In genomic region chr7:87210506-87210905, GRCh38 we compare ENCODE assay signal across 22 cellular contexts. TPM values are rescaled to one million over a fixed set of nuclear protein-coding genes. Genes with fewer than 3 reads are reported as not detected.
DNase-seq lines count a peak whose midpoint lies in the region; ATAC-seq, FAIRE-seq and TF ChIP-seq lines count a peak whose summit lies in the region.
"Had no signal": no experiment of that assay in that cellular context is flagged by ENCODE, and none has a peak within 500 bp of the region (broad histone marks: within the 10 kb centered on the region; RNA-seq: fewer than 3 reads in every experiment).

No MANE protein-coding gene starts in this region.

- no peak for FAIRE-seq in urothelium cell line (lab: Jason Lieb, UNC)
- FAIRE-seq: bronchial epithelial cell had no signal

- no peak for ATAC-seq in stimulated activated effector memory CD8-positive, alpha-beta T cell treated with anti-CD3 and anti-CD28 coated beads, Interleukin-12 subunit alpha, Interleukin-12 subunit beta, amount 100 ng/mL, for 72 hours
- ATAC-seq: left lung, psoas muscle had no signal

- no peak for TF ChIP-seq CTCF in glutamatergic neuron (IDR thresholded peaks at IDR 0.05; ENCODE audit: partially characterized antibody, unreplicated experiment)

- peaks cover 8% of the 10 kb centered on the region for H3K9me3 Mint-ChIP-seq in activated CD4-positive, alpha-beta T cell treated with anti-CD3 and anti-CD28 coated beads, Interleukin-2, amount 10 ng/mL, durations not matched to agents 24 days and 14 days
- peaks cover 5% of the 10 kb centered on the region for H3K9me3 Mint-ChIP-seq in stimulated activated effector memory CD8-positive, alpha-beta T cell treated with anti-CD3 and anti-CD28 coated beads, Interleukin-12 subunit alpha, Interleukin-12 subunit beta, amount 100 ng/mL, for 72 hours
- H3K9me3 Mint-ChIP-seq in glutamatergic neuron (ENCODE audit: unreplicated experiment), result peaks cover 15% of the 10 kb centered on the region

- H3K27me3 Mint-ChIP-seq in activated CD4-positive, alpha-beta T cell treated with anti-CD3 and anti-CD28 coated beads, Interleukin-2, amount 10 ng/mL, durations not matched to agents 24 days and 14 days, result no peaks in the 10 kb centered on the region
- H3K27me3 Mint-ChIP-seq in glutamatergic neuron (ENCODE audit: unreplicated experiment), result peaks cover 6% of the 10 kb centered on the region

- H3K36me3 Mint-ChIP-seq in activated CD4-positive, alpha-beta T cell treated with anti-CD3 and anti-CD28 coated beads, Interleukin-2, amount 10 ng/mL, durations not matched to agents 24 days and 14 days (ENCODE audit: low read depth), result peaks cover 56% of the 10 kb centered on the region
- H3K36me3 Mint-ChIP-seq in stimulated activated effector memory CD8-positive, alpha-beta T cell treated with anti-CD3 and anti-CD28 coated beads, Interleukin-12 subunit alpha, Interleukin-12 subunit beta, amount 100 ng/mL, for 72 hours, result peaks cover 78% of the 10 kb centered on the region
- peaks cover 16% of the 10 kb centered on the region for H3K36me3 Mint-ChIP-seq in glutamatergic neuron (ENCODE audit: unreplicated experiment)

- DNase-seq in activated CD4-positive, alpha-beta T cell treated with anti-CD3 and anti-CD28 coated beads, Interleukin-2, amount 10 ng/mL, durations not matched to agents 24 days and 14 days, result no peak
- DNase-seq in activated CD4-positive, alpha-beta T cell treated with anti-CD3 and anti-CD28 coated beads, Interleukin-2, amount 50 U/mL, for 1 hour, result no peak
- DNase-seq in MV-4-11 (lab: John Stamatoyannopoulos, UW) (peak; percentile 78), amniotic epithelial cell (ENCODE audit: low read depth) (peak; percentile 89), DMS153 (lab: John Stamatoyannopoulos, UW) (no peak), urothelium cell line (ENCODE audit: low spot score) (no peak), glutamatergic neuron (no peak)
- no peak for DNase-seq in stimulated activated effector memory CD8-positive, alpha-beta T cell treated with anti-CD3 and anti-CD28 coated beads, Interleukin-12 subunit alpha, Interleukin-12 subunit beta, amount 100 ng/mL, for 72 hours (ENCODE audit: low spot score in 2 of 2)
- DNase-seq: activated CD4-positive, alpha-beta T cell treated with anti-CD3 and anti-CD28 coated beads, Interleukin-2, amount 50 U/mL, for 48 hours; activated T-cell treated with anti-CD3 and anti-CD28 coated beads, Interleukin-2, amount 50 U/mL, for 48 hours; adrenal gland; DMS 273 treated with DMSO at 0.1 percent for 48 hours; HCEC 1CT; immature natural killer cell; left lung; NCI-H1417 treated with DMSO at 0.1 percent for 48 hours; NCI-H2171; NCI-H526 treated with DMSO at 0.1 percent for 48 hours; psoas muscle; stimulated activated CD4-positive, alpha-beta T cell treated with anti-CD3 and anti-CD28 coated beads, Interleukin-2, amount 100 ng/mL, for 48 hours; upper lobe of left lung had no signal

- H3K4me3 Mint-ChIP-seq in activated CD4-positive, alpha-beta T cell treated with anti-CD3 and anti-CD28 coated beads, Interleukin-2, amount 10 ng/mL, durations not matched to agents 24 days and 14 days, result no peak overlapping the region
- no peak overlapping the region for H3K4me3 Mint-ChIP-seq in stimulated activated effector memory CD8-positive, alpha-beta T cell treated with anti-CD3 and anti-CD28 coated beads, Interleukin-12 subunit alpha, Interleukin-12 subunit beta, amount 100 ng/mL, for 72 hours
- H3K4me3 Mint-ChIP-seq in glutamatergic neuron (ENCODE audit: unreplicated experiment), result no peak overlapping the region
- H3K4me3 Mint-ChIP-seq: immature natural killer cell had no signal

- intact Hi-C loops in activated CD4-positive, alpha-beta T cell treated with anti-CD3 and anti-CD28 coated beads, Interleukin-2, amount 10 ng/mL, durations not matched to agents 24 days and 14 days (cut with micrococcal nuclease), result loop anchor here (10.0 kb wide), 1 partner anchor 414 kb away; the partner anchor contains the start of gene RUNDC3B

- peaks cover 48% of the 10 kb centered on the region for H3K4me1 Mint-ChIP-seq in activated CD4-positive, alpha-beta T cell treated with anti-CD3 and anti-CD28 coated beads, Interleukin-2, amount 10 ng/mL, durations not matched to agents 24 days and 14 days
- H3K4me1 Mint-ChIP-seq in stimulated activated effector memory CD8-positive, alpha-beta T cell treated with anti-CD3 and anti-CD28 coated beads, Interleukin-12 subunit alpha, Interleukin-12 subunit beta, amount 100 ng/mL, for 72 hours, result peaks cover 83% of the 10 kb centered on the region
- H3K4me1 Mint-ChIP-seq in glutamatergic neuron (ENCODE audit: low read depth, unreplicated experiment), result no peaks in the 10 kb centered on the region

- H3K27ac Mint-ChIP-seq in activated CD4-positive, alpha-beta T cell treated with anti-CD3 and anti-CD28 coated beads, Interleukin-2, amount 10 ng/mL, durations not matched to agents 24 days and 14 days, result peak overlapping the region; percentile 32
- peak overlapping the region; percentile 77 for H3K27ac Mint-ChIP-seq in stimulated activated effector memory CD8-positive, alpha-beta T cell treated with anti-CD3 and anti-CD28 coated beads, Interleukin-12 subunit alpha, Interleukin-12 subunit beta, amount 100 ng/mL, for 72 hours
- H3K27ac Mint-ChIP-seq in glutamatergic neuron (ENCODE audit: unreplicated experiment), result no peak overlapping the region
- H3K27ac Mint-ChIP-seq: immature natural killer cell had no signal

RNA-seq across cellular contexts. Expression of gene TMEM243, which starts 9.0 kb away (rescaled TPM):
- 46.1 and 48.0 TPM in 2 replicates for total RNA-seq in activated CD4-positive, alpha-beta T cell treated with anti-CD3 and anti-CD28 coated beads, Interleukin-2, amount 10 ng/mL, durations not matched to agents 24 days and 14 days
- total RNA-seq in glutamatergic neuron (ENCODE audit: unreplicated experiment), result 4.3 TPM

RNA-seq across cellular contexts. Expression of gene DMTF1, which starts 58.3 kb away (rescaled TPM):
- 95.7 and 102 TPM in 2 replicates for total RNA-seq in activated CD4-positive, alpha-beta T cell treated with anti-CD3 and anti-CD28 coated beads, Interleukin-2, amount 10 ng/mL, durations not matched to agents 24 days and 14 days
- 168 TPM for total RNA-seq in glutamatergic neuron (ENCODE audit: unreplicated experiment)

Comparison
In these comparisons a context has a peak if more than half of its experiments do, and no peak if none do; other contexts are left out.
1. DNase-seq: peak in MV-4-11 (single experiment) and amniotic epithelial cell (single experiment); none in activated CD4-positive, alpha-beta T cell treated with anti-CD3 and anti-CD28 coated beads, Interleukin-2, amount 10 ng/mL, durations not matched to agents 24 days and 14 days (single experiment), activated CD4-positive, alpha-beta T cell treated with anti-CD3 and anti-CD28 coated beads, Interleukin-2, amount 50 U/mL, for 1 hour (single experiment), stimulated activated effector memory CD8-positive, alpha-beta T cell treated with anti-CD3 and anti-CD28 coated beads, Interleukin-12 subunit alpha, Interleukin-12 subunit beta, amount 100 ng/mL, for 72 hours (0 of 2), DMS153 (single experiment), urothelium cell line (single experiment) and glutamatergic neuron (single experiment).